Comparison of ENCODE assay signal across 22 cellular contexts in the genomic region with DNA sequence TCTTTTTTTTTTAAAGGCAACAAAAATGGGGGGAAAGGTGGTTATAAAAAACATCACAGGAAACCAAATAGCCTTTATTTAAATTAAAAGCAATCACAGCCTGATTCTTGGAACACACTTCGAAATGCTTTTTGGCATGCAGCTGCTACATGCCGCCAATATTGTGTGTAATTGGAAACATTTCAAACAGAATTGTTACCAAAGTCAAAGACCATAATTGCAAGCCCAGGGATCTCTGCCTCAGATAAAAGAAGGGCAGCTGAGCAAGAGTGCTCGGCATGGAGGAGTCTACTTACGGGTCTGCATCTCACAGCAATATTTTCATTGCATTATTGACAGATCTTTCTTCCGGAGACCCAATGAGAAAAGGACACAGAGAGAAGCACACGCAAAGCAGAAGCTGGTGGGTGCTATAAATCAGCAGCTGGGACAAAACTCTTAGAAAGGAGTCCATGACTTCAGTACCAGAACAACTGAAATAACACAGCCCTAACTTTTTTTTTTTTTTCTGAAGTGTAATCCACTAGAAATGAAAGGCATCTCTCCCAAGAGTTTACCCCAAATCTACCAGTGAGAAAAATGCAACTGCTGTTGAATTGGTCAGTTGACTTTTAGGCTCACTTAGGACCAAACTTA. TPM values are rescaled to one million over a fixed set of nuclear protein-coding genes. Genes with fewer than 3 reads are reported as not detected.
DNase-seq lines count a peak whose midpoint lies in the region; ATAC-seq and TF ChIP-seq lines count a peak whose summit lies in the region.
"Had no signal": no experiment of that assay in that cellular context is flagged by ENCODE, and none has a peak within 500 bp of the region (broad histone marks: within the 10 kb centered on the region; RNA-seq: fewer than 3 reads in every experiment).

No MANE protein-coding gene starts in this region.

- peaks cover 25 to 30% of the 10 kb centered on the region in 2 donors for H3K27me3 Mint-ChIP-seq in natural killer cell treated with Interleukin-12 subunit alpha and Interleukin-12 subunit beta and Interleukin-15 and Interleukin-18, amount 100 ng/mL, for 72 hours

- H3K9me3 ChIP-seq in HEK293 (ENCODE audit: control insufficient read depth, insufficient read depth, low read depth, low read length), result no peaks in the 10 kb centered on the region
- H3K9me3 ChIP-seq: adrenal gland, suprapubic skin had no signal

- peaks cover 6% of the 10 kb centered on the region for H3K36me3 Mint-ChIP-seq in natural killer cell treated with Interleukin-12 subunit alpha and Interleukin-12 subunit beta and Interleukin-15 and Interleukin-18, amount 100 ng/mL, for 72 hours

- no peak overlapping the region for H3K27ac Mint-ChIP-seq in natural killer cell treated with Interleukin-12 subunit alpha and Interleukin-12 subunit beta and Interleukin-15 and Interleukin-18, amount 100 ng/mL, for 72 hours
- H3K27ac Mint-ChIP-seq: activated B cell treated with CpG ODN at 0.5 μM for 24 hours; activated T-helper 17 cell treated with anti-CD3 and anti-CD28 coated beads, Interleukin-2, amount 50 U/mL, for 72 hours had no signal

- ATAC-seq in SK-N-SH treated with all-trans-retinoic acid at 6 μM for 48 hours (no peak), GM18498 (IDR thresholded peaks at IDR 0.05; ENCODE audit: unreplicated experiment) (no peak)
- ATAC-seq in natural killer cell treated with Interleukin-12 subunit alpha and Interleukin-12 subunit beta and Interleukin-15 and Interleukin-18, amount 100 ng/mL, for 72 hours, result no peak
- ATAC-seq: activated T-helper 17 cell treated with anti-CD3 and anti-CD28 coated beads, Interleukin-2, amount 50 U/mL, for 72 hours; HCT116 had no signal

- H3K4me1 ChIP-seq in HEK293 (ENCODE audit: control insufficient read depth, insufficient read depth, low read length) (peaks cover 25% of the 10 kb centered on the region), rectal smooth muscle tissue (ENCODE audit: control insufficient read depth, insufficient read depth, low read length) (peaks cover 22% of the 10 kb centered on the region)

- DNase-seq in fibroblast of the aortic adventitia (ENCODE audit: low read depth) (peak; percentile 64), cerebellum (ENCODE audit: low spot score) (no peak), islet precursor cell (no peak)
- DNase-seq in natural killer cell treated with Interleukin-12 subunit alpha and Interleukin-12 subunit beta and Interleukin-15 and Interleukin-18, amount 100 ng/mL, for 72 hours (ENCODE audit: low spot score), result no peak
- DNase-seq: activated B cell treated with CpG ODN at 0.5 μM for 24 hours; adrenal gland; EL; NCI-H1694; NCI-H226; retina; SHP77 treated with DMSO at 0.1 percent for 48 hours; stimulated activated CD4-positive, alpha-beta T cell treated with anti-CD3 and anti-CD28 coated beads, Interleukin-2, amount 100 ng/mL, for 48 hours; T-helper 2 cell had no signal

- no peaks in the 10 kb centered on the region for H3K9me3 Mint-ChIP-seq in natural killer cell treated with Interleukin-12 subunit alpha and Interleukin-12 subunit beta and Interleukin-15 and Interleukin-18, amount 100 ng/mL, for 72 hours
- H3K9me3 Mint-ChIP-seq: activated B cell treated with CpG ODN at 0.5 μM for 24 hours; activated T-helper 17 cell treated with anti-CD3 and anti-CD28 coated beads, Interleukin-2, amount 50 U/mL, for 72 hours; neural crest cell had no signal

- CTCF ChIA-PET in HEK293 (lab: Yijun Ruan, JAX), result interaction anchor here (0.7 to 1.9 kb wide), 5 partner anchors 10 to 751 kb away, joined by 3 to 9 read pairs (median 3); no protein-coding TSS in a partner anchor

- POLR2A ChIA-PET in HEK293 (lab: Yijun Ruan, JAX), result no interaction called here

- peaks cover 0 to 5% of the 10 kb centered on the region in 2 donors for H3K4me1 Mint-ChIP-seq in natural killer cell treated with Interleukin-12 subunit alpha and Interleukin-12 subunit beta and Interleukin-15 and Interleukin-18, amount 100 ng/mL, for 72 hours (ENCODE audit: low read depth in 2 of 2)

- TF ChIP-seq CTCF in HEK293 (tag by site-specific recombination; IDR thresholded peaks at IDR 0.05) (no peak), fibroblast of the aortic adventitia (IDR thresholded peaks at IDR 0.05; ENCODE audit: insufficient read depth, low read length) (no peak)

- no peaks in the 10 kb centered on the region for H3K36me3 ChIP-seq in HEK293 (ENCODE audit: control insufficient read depth in 2 of 2, insufficient read depth in 1 of 2, low read length in 2 of 2)
- H3K36me3 ChIP-seq in rectal smooth muscle tissue (ENCODE audit: control insufficient read depth, insufficient read depth, low read length), result no peaks in the 10 kb centered on the region
- H3K36me3 ChIP-seq: adrenal gland, suprapubic skin had no signal

- no peak overlapping the region for H3K4me3 Mint-ChIP-seq in natural killer cell treated with Interleukin-12 subunit alpha and Interleukin-12 subunit beta and Interleukin-15 and Interleukin-18, amount 100 ng/mL, for 72 hours
- H3K4me3 Mint-ChIP-seq: activated B cell treated with CpG ODN at 0.5 μM for 24 hours; activated T-helper 17 cell treated with anti-CD3 and anti-CD28 coated beads, Interleukin-2, amount 50 U/mL, for 72 hours; neural crest cell had no signal

- no peak overlapping the region for H3K9ac ChIP-seq in rectal smooth muscle tissue (ENCODE audit: low read length)

- H3K27ac ChIP-seq in HEK293 (ENCODE audit: extremely low read depth, low read depth, low read length), result no peak overlapping the region
- no peak overlapping the region for H3K27ac ChIP-seq in rectal smooth muscle tissue (ENCODE audit: low read depth, low read length)
- H3K27ac ChIP-seq: adrenal gland, suprapubic skin had no signal

- H3K4me3 ChIP-seq in HEK293 (ENCODE audit: low read depth, low read length), result no peak overlapping the region
- peak overlapping the region; percentile 15 for H3K4me3 ChIP-seq in fibroblast of the aortic adventitia (ENCODE audit: low read depth, low read length)
- peak overlapping the region; percentile 22 for H3K4me3 ChIP-seq in rectal smooth muscle tissue (ENCODE audit: low read length)
- H3K4me3 ChIP-seq: adrenal gland, lung, suprapubic skin had no signal

- H3K27me3 ChIP-seq in rectal smooth muscle tissue (ENCODE audit: control insufficient read depth, insufficient read depth, low read length), result no peaks in the 10 kb centered on the region
- H3K27me3 ChIP-seq: suprapubic skin had no signal

TF ChIP-seq in HEK293, 187 proteins besides CTCF, POLR2A, EP300 and RAD21:
- TF ChIP-seq KLF8 (tag by site-specific recombination; IDR thresholded peaks at IDR 0.05) (no peak), ZEB2 (tag by site-specific recombination; IDR thresholded peaks at IDR 0.05) (no peak)
- TF ChIP-seq, protein P1, sequence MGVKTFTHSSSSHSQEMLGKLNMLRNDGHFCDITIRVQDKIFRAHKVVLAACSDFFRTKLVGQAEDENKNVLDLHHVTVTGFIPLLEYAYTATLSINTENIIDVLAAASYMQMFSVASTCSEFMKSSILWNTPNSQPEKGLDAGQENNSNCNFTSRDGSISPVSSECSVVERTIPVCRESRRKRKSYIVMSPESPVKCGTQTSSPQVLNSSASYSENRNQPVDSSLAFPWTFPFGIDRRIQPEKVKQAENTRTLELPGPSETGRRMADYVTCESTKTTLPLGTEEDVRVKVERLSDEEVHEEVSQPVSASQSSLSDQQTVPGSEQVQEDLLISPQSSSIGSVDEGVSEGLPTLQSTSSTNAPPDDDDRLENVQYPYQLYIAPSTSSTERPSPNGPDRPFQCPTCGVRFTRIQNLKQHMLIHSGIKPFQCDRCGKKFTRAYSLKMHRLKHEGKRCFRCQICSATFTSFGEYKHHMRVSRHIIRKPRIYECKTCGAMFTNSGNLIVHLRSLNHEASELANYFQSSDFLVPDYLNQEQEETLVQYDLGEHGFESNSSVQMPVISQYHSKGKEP (tag by site-specific recombination; IDR thresholded peaks at IDR 0.05), result peak; percentile 41; the same call in 1 of the 2 replicates

TF ChIP-seq in SK-N-SH treated with all-trans-retinoic acid at 6 μM for 48 hours, 23 proteins besides CTCF, POLR2A, EP300 and RAD21:
- TF ChIP-seq ISL1 (CRISPR knock-in tag; IDR thresholded peaks at IDR 0.05) (peak; percentile 24; the same call in 1 of the 2 replicates), ARNTL (CRISPR knock-in tag; IDR thresholded peaks at IDR 0.05; ENCODE audit: borderline replicate concordance, low read depth) (no peak)

RNA-seq across cellular contexts. Expression of a gene that starts 4.9 kb away (rescaled TPM):
- total RNA-seq in fibroblast of the aortic adventitia (ENCODE audit: low replicate concordance) (15.6 and 17.4 TPM in 2 replicates), cerebellum (19.0 TPM)
- not detected for total RNA-seq in natural killer cell treated with Interleukin-12 subunit alpha and Interleukin-12 subunit beta and Interleukin-15 and Interleukin-18, amount 100 ng/mL, for 72 hours
- total RNA-seq: activated T-helper 17 cell treated with anti-CD3 and anti-CD28 coated beads, Interleukin-2, amount 50 U/mL, for 72 hours had no signal

Comparison
In these comparisons a context has a peak if more than half of its experiments do, and no peak if none do; other contexts are left out.
1. RNA of a gene that starts 4.9 kb away (total RNA-seq): 19.0 TPM in cerebellum (single experiment) and 15.6 to 17.4 TPM in fibroblast of the aortic adventitia; not detected in natural killer cell treated with Interleukin-12 subunit alpha and Interleukin-12 subunit beta and Interleukin-15 and Interleukin-18, amount 100 ng/mL, for 72 hours; every median in the first group is over 10 times any median in the second.